ENCODE assay signal across 8 cellular contexts in the genomic region with DNA sequence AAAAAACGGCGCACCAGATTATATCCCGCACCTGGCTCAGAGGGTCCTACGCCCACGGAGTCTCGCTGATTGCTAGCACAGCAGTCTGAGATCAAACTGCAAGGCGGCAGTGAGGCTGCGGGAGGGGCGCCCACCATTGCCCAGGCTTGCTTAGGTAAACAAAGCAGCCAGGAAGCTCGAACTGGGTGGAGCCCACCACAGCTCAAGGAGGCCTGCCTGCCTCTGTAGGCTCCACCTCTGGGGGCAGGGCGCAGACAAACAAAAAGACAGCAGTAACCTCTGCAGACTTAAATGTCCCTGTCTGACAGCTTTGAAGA. TPM values are rescaled to one million over a fixed set of nuclear protein-coding genes. Genes with fewer than 3 reads are reported as not detected.
DNase-seq lines count a peak whose midpoint lies in the region; ATAC-seq and TF ChIP-seq lines count a peak whose summit lies in the region.
"Not testable (repeated sequence)": the region's sequence is repeated elsewhere in the genome, so short reads cannot be mapped to it uniquely, and the experiment has no call there.

No MANE protein-coding gene starts in this region.

- H3K4me3 ChIP-seq in colonic mucosa (peak overlapping the region; percentile 26), cardiac muscle cell (peak overlapping the region; percentile 8), mucosa of rectum (ENCODE audit: low read length in 2 of 2) (peak overlapping the region; percentile 43 to 48)

- not testable (repeated sequence) for H3K4me3 Mint-ChIP-seq in CD4-positive, alpha-beta T cell; T-helper 17 cell
- H3K4me3 Mint-ChIP-seq in H9: peak overlapping the region; percentile 78
- peak overlapping the region; percentile 77 for H3K4me3 Mint-ChIP-seq in progenitor cell of endocrine pancreas (ENCODE audit: low read depth)

- not testable (repeated sequence) for H3K23ac ChIP-seq in H9 (ENCODE audit: insufficient read length, low read depth, low read length)

- not testable (repeated sequence) for H3K9me3 ChIP-seq in CD4-positive, alpha-beta T cell (ENCODE audit: control insufficient read depth, low read length); H9 (ENCODE audit: control insufficient read depth, low read depth, low read length); T-helper 17 cell (ENCODE audit: control insufficient read depth, low read length, poor library complexity, severe bottlenecking); colonic mucosa; cardiac muscle cell (ENCODE audit: low read depth); mucosa of rectum (ENCODE audit: control insufficient read depth in 2 of 2, low read length in 2 of 2)

- not testable (repeated sequence) for H3K36me3 ChIP-seq in colonic mucosa; cardiac muscle cell; mucosa of rectum (ENCODE audit: control insufficient read depth in 2 of 2, insufficient read depth in 2 of 2, low read length in 2 of 2)

- not testable (repeated sequence) for H4K8ac ChIP-seq in H9 (replicated peaks; ENCODE audit: insufficient read length, low read depth, low read length)

- not testable (repeated sequence) for H4K20me1 ChIP-seq in H9 (ENCODE audit: control insufficient read depth, insufficient read depth, insufficient read length)

- CTCF ChIA-PET in CD4-positive, alpha-beta T cell (lab: Charles Lee): not testable (repeated sequence)

- H2BK120ac ChIP-seq in H9 (ENCODE audit: low read depth, low read length, poor library complexity, severe bottlenecking): not testable (repeated sequence)

- not testable (repeated sequence) for H3K14ac ChIP-seq in H9 (ENCODE audit: insufficient read depth, low read length)

- not testable (repeated sequence) for H3K27ac ChIP-seq in CD4-positive, alpha-beta T cell (ENCODE audit: low read depth, low read length); H9 (ENCODE audit: insufficient read length, low read depth, low read length); colonic mucosa; mucosa of rectum (ENCODE audit: low read depth in 2 of 2, low read length in 2 of 2)
- peak overlapping the region; percentile 67 for H3K27ac ChIP-seq in cardiac muscle cell

- H4K91ac ChIP-seq in H9 (ENCODE audit: insufficient read length, low read depth, low read length): not testable (repeated sequence)

- not testable (repeated sequence) for TF ChIP-seq CTCF in CD4-positive, alpha-beta T cell (IDR thresholded peaks at IDR 0.05); H9 (conservative IDR thresholded peaks at IDR 0.05); colonic mucosa (IDR thresholded peaks at IDR 0.05); cardiac muscle cell (IDR thresholded peaks at IDR 0.05; ENCODE audit: low read depth, low read length); progenitor cell of endocrine pancreas (IDR thresholded peaks at IDR 0.05; ENCODE audit: unreplicated experiment)

- not testable (repeated sequence) for H3T11ph ChIP-seq in H9 (ENCODE audit: low read length)

- peak in 6 of 10 experiments; percentile 4 to 33 (median 12) for DNase-seq in CD4-positive, alpha-beta T cell
- not testable (repeated sequence) for DNase-seq in H9; T-helper 17 cell; cardiac muscle cell (ENCODE audit: low read depth in 1 of 2, low spot score in 1 of 2); progenitor cell of endocrine pancreas (ENCODE audit: low spot score, unreplicated experiment)
- DNase-seq in activated gamma-delta T cell treated with Interleukin-2 at 50 U/mL for 16 hours (peak; percentile 51), colonic mucosa (peak; percentile 30)

- H3K9me3 Mint-ChIP-seq in CD4-positive, alpha-beta T cell; H9; progenitor cell of endocrine pancreas (ENCODE audit: low read depth): not testable (repeated sequence)

- not testable (repeated sequence) for H3K27me3 ChIP-seq in CD4-positive, alpha-beta T cell (ENCODE audit: control insufficient read depth, insufficient read depth, low read length); H9 (ENCODE audit: insufficient read depth, low read length); colonic mucosa; cardiac muscle cell; mucosa of rectum (ENCODE audit: control insufficient read depth in 2 of 2, insufficient read depth in 2 of 2, low read length in 2 of 2)

- H3K79me1 ChIP-seq in H9 (ENCODE audit: insufficient read depth, low read depth, low read length, poor library complexity, severe bottlenecking): not testable (repeated sequence)

- not testable (repeated sequence) for H2AFZ ChIP-seq in H9 (ENCODE audit: low read length)

- H2BK5ac ChIP-seq in H9 (ENCODE audit: insufficient read length, low read length): not testable (repeated sequence)

- not testable (repeated sequence) for H3K9ac ChIP-seq in H9 (ENCODE audit: extremely low read depth, insufficient read length, low read length); colonic mucosa (ENCODE audit: low read depth in 2 of 2, low read length in 2 of 2); mucosa of rectum (ENCODE audit: low read depth in 1 of 2, low read length in 2 of 2)

- H2BK12ac ChIP-seq in H9 (ENCODE audit: insufficient read length, low read depth, low read length): not testable (repeated sequence)

- no CpG with 5 or more reads among the region's 11 CpGs for WGBS in H9 (ENCODE audit: extremely low coverage, insufficient read length, low lambda C conversion rate)

- H3K27ac Mint-ChIP-seq in CD4-positive, alpha-beta T cell; progenitor cell of endocrine pancreas: not testable (repeated sequence)
- H3K27ac Mint-ChIP-seq in H9 (peak overlapping the region in 1 of 3 experiments; percentile 93; a peak in 2 of 7 replicates), T-helper 17 cell (peak overlapping the region; percentile 6)

- not testable (repeated sequence) for H2AK5ac ChIP-seq in H9 (ENCODE audit: insufficient read length, low read length)

- peaks cover 41% of the 10 kb centered on the region for H3K36me3 Mint-ChIP-seq in CD4-positive, alpha-beta T cell (ENCODE audit: low read depth)
- H3K36me3 Mint-ChIP-seq in H9 (ENCODE audit: insufficient read depth in 1 of 3, low read depth in 3 of 3) (peaks cover 2 to 15% (median 6%) of the 10 kb centered on the region in 3 experiments; a peak in 6 of 7 replicates), progenitor cell of endocrine pancreas (ENCODE audit: insufficient read depth) (peaks cover 15% of the 10 kb centered on the region)
- H3K36me3 Mint-ChIP-seq in T-helper 17 cell (ENCODE audit: low read depth): not testable (repeated sequence)

- H2BK15ac ChIP-seq in H9 (ENCODE audit: low read depth, low read length): not testable (repeated sequence)

- not testable (repeated sequence) for H3K27me3 Mint-ChIP-seq in CD4-positive, alpha-beta T cell; H9 (ENCODE audit: low read depth); T-helper 17 cell; progenitor cell of endocrine pancreas

- not testable (repeated sequence) for H4K5ac ChIP-seq in H9 (ENCODE audit: insufficient read length, low read depth, low read length)

- not testable (repeated sequence) for H3K4ac ChIP-seq in H9 (ENCODE audit: low read depth, low read length)

- intact Hi-C loops in CD4-positive, alpha-beta T cell (cut with DNase I, micrococcal nuclease); colonic mucosa (cut with DNase I): not testable (repeated sequence)

- not testable (repeated sequence) for H3K23me2 ChIP-seq in H9 (ENCODE audit: insufficient read length, low read depth, low read length, poor library complexity, severe bottlenecking)

- peaks cover 13% of the 10 kb centered on the region for H3K4me1 Mint-ChIP-seq in CD4-positive, alpha-beta T cell (ENCODE audit: low read depth)
- H3K4me1 Mint-ChIP-seq in H9 (peaks cover 0 to 11% of the 10 kb centered on the region in 2 experiments; a peak in 3 of 4 replicates), T-helper 17 cell (peaks cover 15% of the 10 kb centered on the region)
- H3K4me1 Mint-ChIP-seq in progenitor cell of endocrine pancreas (ENCODE audit: low read depth): not testable (repeated sequence)

- POLR2A ChIA-PET in CD4-positive, alpha-beta T cell (lab: Charles Lee): not testable (repeated sequence)

- not testable (repeated sequence) for H3K4me1 ChIP-seq in H9 (ENCODE audit: insufficient read depth, low read length); colonic mucosa; cardiac muscle cell (ENCODE audit: low read depth); mucosa of rectum (ENCODE audit: control insufficient read depth in 2 of 2, insufficient read depth in 2 of 2, low read length in 2 of 2)

- H3K4me2 ChIP-seq in H9 (ENCODE audit: insufficient read depth, insufficient read length, low read length): not testable (repeated sequence)

- not testable (repeated sequence) for H3K79me2 ChIP-seq in H9 (ENCODE audit: insufficient read depth, low read length)

- not testable (repeated sequence) for H2BK20ac ChIP-seq in H9 (ENCODE audit: low read depth, low read length, poor library complexity, severe bottlenecking)

- H3K18ac ChIP-seq in H9 (ENCODE audit: insufficient read length, low read depth, low read length): not testable (repeated sequence)

- H3K56ac ChIP-seq in H9 (ENCODE audit: insufficient read length, low read depth, low read length): not testable (repeated sequence)

- ATAC-seq in CD4-positive, alpha-beta T cell (ENCODE audit: poor library complexity); T-helper 17 cell: not testable (repeated sequence)

RNA-seq across cellular contexts. Expression of a gene that starts 35.8 kb away (rescaled TPM):
- total RNA-seq in CD4-positive, alpha-beta T cell: 1 to 10 TPM; 8.3 to 9.5 TPM
- 27.3 and 29.6 TPM in 2 replicates for total RNA-seq in H9 (2021)
- 10 to 100 TPM; 13.0 to 15.8 TPM for total RNA-seq in T-helper 17 cell
- total RNA-seq in colonic mucosa: 10 to 100 TPM; 18.1 to 21.7 TPM
- 39.2 and 39.6 TPM in 2 replicates for total RNA-seq in cardiac muscle cell
- 36.3 and 50.1 TPM in 2 replicates for polyA plus RNA-seq in cardiac muscle cell
- 38.7 and 39.5 TPM in 2 replicates for total RNA-seq in progenitor cell of endocrine pancreas

RNA-seq across cellular contexts. Expression of a gene that starts 54.2 kb away (rescaled TPM):
- total RNA-seq in CD4-positive, alpha-beta T cell: 1 to 10 TPM; 2.1 to 2.2 TPM
- total RNA-seq in H9 (2021) (18.3 and 21.1 TPM in 2 replicates), T-helper 17 cell (1 to 10 TPM; 3.7 to 5.1 TPM), colonic mucosa (10 to 100 TPM in 1 of 2 donors, 1 to 10 TPM in 1; 6.8 to 14.5 TPM), cardiac muscle cell (36.4 and 36.5 TPM in 2 replicates), progenitor cell of endocrine pancreas (16.3 and 16.5 TPM in 2 replicates)
- polyA plus RNA-seq in cardiac muscle cell: 18.1 and 19.8 TPM in 2 replicates
